17 cellular contexts compared by ENCODE assay signal in the genomic region with DNA sequence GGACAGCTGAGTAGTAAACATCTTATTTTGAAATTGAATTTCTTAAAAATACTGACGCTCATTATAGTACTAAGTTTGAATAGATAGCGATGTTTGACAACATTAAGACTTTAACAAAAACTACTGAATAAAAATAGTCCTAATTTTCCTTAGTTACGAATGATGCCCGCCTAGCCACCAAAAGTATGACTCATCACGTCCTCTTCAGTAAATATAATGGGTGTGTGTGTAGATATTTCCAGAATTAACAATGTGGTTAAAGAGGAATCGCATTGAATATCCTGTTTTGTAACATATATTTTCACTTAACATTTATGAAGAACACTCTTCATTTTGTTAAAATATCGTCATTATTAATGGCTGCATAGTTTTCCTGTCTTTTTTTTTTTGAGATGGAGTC.
DNase-seq lines count a peak whose midpoint lies in the region; ATAC-seq, FAIRE-seq and TF ChIP-seq lines count a peak whose summit lies in the region.
"Had no signal": no experiment of that assay in that cellular context is flagged by ENCODE, and none has a peak within 500 bp of the region (broad histone marks: within the 10 kb centered on the region; RNA-seq: fewer than 3 reads in every experiment).

No MANE protein-coding gene starts in this region.

- intact Hi-C loops in A673 (cut with micrococcal nuclease; ENCODE audit: unreplicated experiment), result no loop called here

- H3K4me1 Mint-ChIP-seq in GM23338, result peaks cover 2% of the 10 kb centered on the region; the same call in 2 of the 3 replicates

- H2AFZ ChIP-seq in GM23338, result no peak overlapping the region

- no peak for FAIRE-seq in GM12891 (lab: Jason Lieb, UNC)
- FAIRE-seq: H54 had no signal

- no peaks in the 10 kb centered on the region for H3K9me3 ChIP-seq in A673 (ENCODE audit: low read depth, low read length, poor library complexity, severe bottlenecking)

- CTCF ChIA-PET in A673 (lab: Charles Lee), result no interaction called here

- H3F3A ChIP-seq in GM23338 (replicated peaks; ENCODE audit: low read depth), result no peaks in the 10 kb centered on the region

- no TSS peak for BruUV-seq in A673 (replicated peaks; lab: Mats Ljungman, UMichigan)

- H3K27ac ChIP-seq in A673 (ENCODE audit: low read depth, low read length, poor library complexity, severe bottlenecking) (no peak overlapping the region), GM23338 (ENCODE audit: low read depth) (no peak overlapping the region)
- H3K27ac ChIP-seq: KMS-11 had no signal

- H3K27me3 ChIP-seq in A673 (replicated peaks; ENCODE audit: insufficient read depth, low read depth, low read length, poor library complexity), result no peaks in the 10 kb centered on the region
- H3K27me3 ChIP-seq in GM23338 (ENCODE audit: insufficient read depth), result no peaks in the 10 kb centered on the region

- H3K9me3 Mint-ChIP-seq in GM23338, result peaks cover 6% of the 10 kb centered on the region; the same call in 2 of the 3 replicates
- H3K9me3 Mint-ChIP-seq: IgD-negative memory B cell had no signal

- H3K36me3 Mint-ChIP-seq in GM23338 (ENCODE audit: low read depth), result peaks cover 11% of the 10 kb centered on the region; the same call in 2 of the 3 replicates

- no peak for ATAC-seq in GM23338
- ATAC-seq: HCT116 had no signal

- H3K4me2 ChIP-seq in GM23338, result no peak overlapping the region
- H3K4me2 ChIP-seq: KMS-11 had no signal

- no peaks in the 10 kb centered on the region for H3K36me3 ChIP-seq in A673 (ENCODE audit: insufficient read depth, low read length, poor library complexity, severe bottlenecking)
- no peaks in the 10 kb centered on the region for H3K36me3 ChIP-seq in GM23338 (ENCODE audit: insufficient read depth)

- no peaks in the 10 kb centered on the region for H3K27me3 Mint-ChIP-seq in GM23338 (ENCODE audit: insufficient read depth, low read depth, poor library complexity)
- H3K27me3 Mint-ChIP-seq: IgD-negative memory B cell had no signal

- TF ChIP-seq POLR2A in GM12891 (IDR thresholded peaks at IDR 0.05; ENCODE audit: low read depth, low read length), result no peak

- H3K4me1 ChIP-seq in A673 (ENCODE audit: insufficient read depth, low read length, poor library complexity, severe bottlenecking), result no peaks in the 10 kb centered on the region
- H3K4me1 ChIP-seq in GM23338 (ENCODE audit: insufficient read depth), result no peaks in the 10 kb centered on the region

- POLR2A ChIA-PET in A673 (lab: Charles Lee; ENCODE audit: low non-redundant PET), result no interaction called here

- in situ Hi-C loops in SK-MEL-5 (cut with HindIII; ENCODE audit: low pct_unique_long_range_greater_than_20kb, low sequenced_read_pairs), result no loop called here

- 0 out of 2 replicates have a peak, but pooled peaks cover 3% of the 10 kb centered on the region for H3K9me2 ChIP-seq in GM23338 (ENCODE audit: insufficient read depth)

- no peak overlapping the region for H3K4me3 ChIP-seq in A673 (ENCODE audit: low read depth, low read length, poor library complexity, severe bottlenecking)
- H3K4me3 ChIP-seq in GM23338, result no peak overlapping the region

- TF ChIP-seq CTCF in A673 (conservative IDR thresholded peaks at IDR 0.05; ENCODE audit: low read depth, low read length) (no peak), GM23338 (conservative IDR thresholded peaks at IDR 0.05; ENCODE audit: low read depth in 2 of 2) (no peak)

- H4K20me1 ChIP-seq in GM23338 (replicated peaks; ENCODE audit: insufficient read depth), result no peaks in the 10 kb centered on the region

- no peak overlapping the region for H3K4me3 Mint-ChIP-seq in GM23338
- H3K4me3 Mint-ChIP-seq: IgD-negative memory B cell had no signal

- DNase-seq in A673 (ENCODE audit: low spot score) (peak; percentile 0), ELR (ENCODE audit: low read depth) (peak; percentile 6), SK-MEL-5 (ENCODE audit: low read depth, low spot score) (peak; percentile 6), foreskin melanocyte (peak; percentile 76), GM23338 (ENCODE audit: low spot score) (no peak), GM12891 (ENCODE audit: insufficient read length, low spot score) (no peak), OCI-M1 (lab: John Stamatoyannopoulos, UW) (no peak), middle frontal gyrus (ENCODE audit: extremely low spot score, low spot score) (no peak)
- DNase-seq: Calu3, DMS 273 treated with DMSO at 0.1 percent for 48 hours, DMS79, EL, GDM1 had no signal

- no peaks in the 10 kb centered on the region for H3K79me2 ChIP-seq in GM23338 (replicated peaks; ENCODE audit: insufficient read depth)

- H3K27ac Mint-ChIP-seq in GM23338, result no peak overlapping the region
- H3K27ac Mint-ChIP-seq: IgD-negative memory B cell had no signal

TF ChIP-seq in GM23338, 12 proteins besides CTCF, POLR2A, EP300 and RAD21 (continues in another document):
- TF ChIP-seq JUNB (IDR thresholded peaks at IDR 0.05; ENCODE audit: unreplicated experiment) (no peak), ETS1 (IDR thresholded peaks at IDR 0.05) (no peak), STAT1 (IDR thresholded peaks at IDR 0.05; ENCODE audit: unreplicated experiment) (no peak), REST (IDR thresholded peaks at IDR 0.05; ENCODE audit: unreplicated experiment) (no peak), ZNF114 (CRISPR knock-in tag; IDR thresholded peaks at IDR 0.05) (no peak)

TF ChIP-seq in GM12891, 5 proteins besides CTCF, POLR2A, EP300 and RAD21:
- TF ChIP-seq PAX5 (IDR thresholded peaks at IDR 0.05; ENCODE audit: insufficient read depth, low read length, severe bottlenecking), result no peak
- TF ChIP-seq TAF1 (IDR thresholded peaks at IDR 0.05; ENCODE audit: low read depth, low read length), result no peak
TF ChIP-seq in GM12891: peak in this region for 0.

Comparison
In these comparisons a context has a peak if more than half of its experiments do, and no peak if none do; other contexts are left out.
1. DNase-seq: peak in A673 (single experiment), ELR (single experiment), SK-MEL-5 (single experiment) and foreskin melanocyte (single experiment); none in GM23338 (single experiment), GM12891 (single experiment), OCI-M1 (single experiment) and middle frontal gyrus (single experiment).